In genomic region chr17:1725642-1726511, GRCh38 we compare ENCODE assay signal across 1 cellular context.
TF ChIP-seq lines count a peak whose summit lies in the region.

No MANE protein-coding gene starts in this region.

TF ChIP-seq in A549, 52 proteins besides CTCF, POLR2A, EP300 and RAD21 (continued from another document):
- TF ChIP-seq HOXA7 (CRISPR knock-in tag; IDR thresholded peaks at IDR 0.05) (no peak), POLR2AphosphoS2 (conservative IDR thresholded peaks at IDR 0.05; ENCODE audit: low read length) (no peak)
TF ChIP-seq in A549: peak in this region for 0.
